1 cellular context compared by ENCODE assay signal in the genomic region with DNA sequence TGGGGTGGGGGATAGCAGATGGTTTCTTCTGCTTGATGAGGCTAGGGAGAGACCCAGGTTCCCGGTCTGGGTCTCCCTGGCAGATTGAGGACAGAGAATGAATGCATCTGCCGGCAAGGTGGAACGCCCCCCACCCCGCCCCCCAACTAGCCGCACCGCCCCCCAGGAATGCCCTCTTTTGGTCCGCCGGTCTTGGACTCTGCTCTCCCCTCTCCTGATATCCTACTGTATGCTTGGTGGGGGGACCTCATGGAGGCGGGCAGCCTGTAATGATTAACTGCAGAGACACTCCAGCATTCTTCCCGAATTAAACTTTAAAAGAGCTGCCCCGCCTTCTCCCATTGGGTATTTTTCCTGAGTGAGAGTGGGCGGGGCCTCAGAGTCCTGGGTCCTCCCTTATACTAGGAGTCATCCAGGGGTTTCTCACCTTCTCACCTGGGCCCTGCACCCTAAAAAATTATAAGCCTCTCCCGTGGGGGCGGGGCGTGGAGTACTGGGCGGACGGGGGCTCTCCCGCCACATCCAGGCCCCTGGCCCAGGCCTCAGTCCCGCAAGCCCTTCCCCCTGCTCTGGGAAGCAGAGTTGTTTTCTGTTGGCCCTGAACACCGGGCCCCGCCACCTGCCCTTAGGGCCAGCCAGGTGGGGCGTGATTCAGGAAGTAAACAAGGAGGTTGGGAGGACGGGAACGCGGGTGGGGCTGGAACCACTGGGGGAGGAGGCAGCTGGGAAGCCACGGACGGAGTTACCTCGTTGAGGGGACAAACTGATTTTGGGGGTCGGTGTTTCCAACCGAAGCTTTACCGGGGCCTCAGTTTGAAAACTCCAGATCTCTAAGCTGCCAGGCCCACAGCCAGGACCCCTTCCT.
A peak's percentile ranks its signal among the peaks of the same experiment; 100 is the strongest.
TF ChIP-seq lines count a peak whose summit lies in the region.

No MANE protein-coding gene starts in this region.

TF ChIP-seq in HepG2, 621 proteins besides CTCF, POLR2A, EP300 and RAD21 (continues in another document):
- TF ChIP-seq NR2F6 (IDR thresholded peaks at IDR 0.05) (no peak; the same call in 1 of the 2 replicates), NR2F6 (CRISPR knock-in tag; IDR thresholded peaks at IDR 0.05) (peak; percentile 77; the same call in 1 of the 2 replicates), ZNF557 (CRISPR knock-in tag; IDR thresholded peaks at IDR 0.05) (peak; percentile 87; the same call in 1 of the 2 replicates), ELF1 (CRISPR knock-in tag; IDR thresholded peaks at IDR 0.05) (peak; percentile 89), YEATS4 (CRISPR knock-in tag; IDR thresholded peaks at IDR 0.05; ENCODE audit: borderline replicate concordance) (no peak; the same call in 1 of the 2 replicates), SMARCC2 (IDR thresholded peaks at IDR 0.05) (no peak), CEBPB (IDR thresholded peaks at IDR 0.05; ENCODE audit: borderline replicate concordance, low read depth, low read length) (no peak), KLF6 (CRISPR knock-in tag; IDR thresholded peaks at IDR 0.05) (0 out of 2 replicates have a peak, but pooled peaks have one; percentile 58), RARG (CRISPR knock-in tag; IDR thresholded peaks at IDR 0.05; ENCODE audit: low read depth) (no peak), ZNF383 (CRISPR knock-in tag; IDR thresholded peaks at IDR 0.05; ENCODE audit: borderline replicate concordance) (peak; percentile 88; the same call in 1 of the 2 replicates), HNF4A (CRISPR knock-in tag; IDR thresholded peaks at IDR 0.05) (peak; percentile 72), BRD4 (CRISPR knock-in tag; IDR thresholded peaks at IDR 0.05) (peak; percentile 87), ZNF777 (CRISPR knock-in tag; IDR thresholded peaks at IDR 0.05) (no peak; the same call in 1 of the 2 replicates), TAF1 (CRISPR knock-in tag; IDR thresholded peaks at IDR 0.05) (peak; percentile 72), ZBTB42 (CRISPR knock-in tag; IDR thresholded peaks at IDR 0.05) (0 out of 2 replicates have a peak, but pooled peaks have one; percentile 45), CHCHD3 (CRISPR knock-in tag; IDR thresholded peaks at IDR 0.05) (0 out of 2 replicates have a peak, but pooled peaks have one; percentile 6), ZNF782 (CRISPR knock-in tag; IDR thresholded peaks at IDR 0.05; ENCODE audit: borderline replicate concordance) (0 out of 2 replicates have a peak, but pooled peaks have one; percentile 21), ZNF30 (CRISPR knock-in tag; IDR thresholded peaks at IDR 0.05) (no peak), KLF12 (CRISPR knock-in tag; IDR thresholded peaks at IDR 0.05; ENCODE audit: borderline replicate concordance) (peak; percentile 65), ZNF563 (CRISPR knock-in tag; IDR thresholded peaks at IDR 0.05) (peak; percentile 79; the same call in 1 of the 2 replicates), JUNB (CRISPR knock-in tag; IDR thresholded peaks at IDR 0.05; ENCODE audit: borderline replicate concordance) (no peak)
- TF ChIP-seq, protein P1, sequence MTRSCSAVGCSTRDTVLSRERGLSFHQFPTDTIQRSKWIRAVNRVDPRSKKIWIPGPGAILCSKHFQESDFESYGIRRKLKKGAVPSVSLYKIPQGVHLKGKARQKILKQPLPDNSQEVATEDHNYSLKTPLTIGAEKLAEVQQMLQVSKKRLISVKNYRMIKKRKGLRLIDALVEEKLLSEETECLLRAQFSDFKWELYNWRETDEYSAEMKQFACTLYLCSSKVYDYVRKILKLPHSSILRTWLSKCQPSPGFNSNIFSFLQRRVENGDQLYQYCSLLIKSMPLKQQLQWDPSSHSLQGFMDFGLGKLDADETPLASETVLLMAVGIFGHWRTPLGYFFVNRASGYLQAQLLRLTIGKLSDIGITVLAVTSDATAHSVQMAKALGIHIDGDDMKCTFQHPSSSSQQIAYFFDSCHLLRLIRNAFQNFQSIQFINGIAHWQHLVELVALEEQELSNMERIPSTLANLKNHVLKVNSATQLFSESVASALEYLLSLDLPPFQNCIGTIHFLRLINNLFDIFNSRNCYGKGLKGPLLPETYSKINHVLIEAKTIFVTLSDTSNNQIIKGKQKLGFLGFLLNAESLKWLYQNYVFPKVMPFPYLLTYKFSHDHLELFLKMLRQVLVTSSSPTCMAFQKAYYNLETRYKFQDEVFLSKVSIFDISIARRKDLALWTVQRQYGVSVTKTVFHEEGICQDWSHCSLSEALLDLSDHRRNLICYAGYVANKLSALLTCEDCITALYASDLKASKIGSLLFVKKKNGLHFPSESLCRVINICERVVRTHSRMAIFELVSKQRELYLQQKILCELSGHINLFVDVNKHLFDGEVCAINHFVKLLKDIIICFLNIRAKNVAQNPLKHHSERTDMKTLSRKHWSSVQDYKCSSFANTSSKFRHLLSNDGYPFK (CRISPR knock-in tag; IDR thresholded peaks at IDR 0.05; ENCODE audit: borderline replicate concordance), result peak; percentile 55; the same call in 1 of the 2 replicates
- TF ChIP-seq, protein P2, sequence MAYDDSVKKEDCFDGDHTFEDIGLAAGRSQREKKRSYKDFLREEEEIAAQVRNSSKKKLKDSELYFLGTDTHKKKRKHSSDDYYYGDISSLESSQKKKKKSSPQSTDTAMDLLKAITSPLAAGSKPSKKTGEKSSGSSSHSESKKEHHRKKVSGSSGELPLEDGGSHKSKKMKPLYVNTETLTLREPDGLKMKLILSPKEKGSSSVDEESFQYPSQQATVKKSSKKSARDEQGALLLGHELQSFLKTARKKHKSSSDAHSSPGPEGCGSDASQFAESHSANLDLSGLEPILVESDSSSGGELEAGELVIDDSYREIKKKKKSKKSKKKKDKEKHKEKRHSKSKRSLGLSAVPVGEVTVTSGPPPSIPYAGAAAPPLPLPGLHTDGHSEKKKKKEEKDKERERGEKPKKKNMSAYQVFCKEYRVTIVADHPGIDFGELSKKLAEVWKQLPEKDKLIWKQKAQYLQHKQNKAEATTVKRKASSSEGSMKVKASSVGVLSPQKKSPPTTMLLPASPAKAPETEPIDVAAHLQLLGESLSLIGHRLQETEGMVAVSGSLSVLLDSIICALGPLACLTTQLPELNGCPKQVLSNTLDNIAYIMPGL (CRISPR knock-in tag; IDR thresholded peaks at IDR 0.05; ENCODE audit: borderline replicate concordance in 1 of 2, low read depth in 1 of 2), result peak; percentile 10 to 76; a peak in 3 of 4 replicates
- TF ChIP-seq, protein P3, sequence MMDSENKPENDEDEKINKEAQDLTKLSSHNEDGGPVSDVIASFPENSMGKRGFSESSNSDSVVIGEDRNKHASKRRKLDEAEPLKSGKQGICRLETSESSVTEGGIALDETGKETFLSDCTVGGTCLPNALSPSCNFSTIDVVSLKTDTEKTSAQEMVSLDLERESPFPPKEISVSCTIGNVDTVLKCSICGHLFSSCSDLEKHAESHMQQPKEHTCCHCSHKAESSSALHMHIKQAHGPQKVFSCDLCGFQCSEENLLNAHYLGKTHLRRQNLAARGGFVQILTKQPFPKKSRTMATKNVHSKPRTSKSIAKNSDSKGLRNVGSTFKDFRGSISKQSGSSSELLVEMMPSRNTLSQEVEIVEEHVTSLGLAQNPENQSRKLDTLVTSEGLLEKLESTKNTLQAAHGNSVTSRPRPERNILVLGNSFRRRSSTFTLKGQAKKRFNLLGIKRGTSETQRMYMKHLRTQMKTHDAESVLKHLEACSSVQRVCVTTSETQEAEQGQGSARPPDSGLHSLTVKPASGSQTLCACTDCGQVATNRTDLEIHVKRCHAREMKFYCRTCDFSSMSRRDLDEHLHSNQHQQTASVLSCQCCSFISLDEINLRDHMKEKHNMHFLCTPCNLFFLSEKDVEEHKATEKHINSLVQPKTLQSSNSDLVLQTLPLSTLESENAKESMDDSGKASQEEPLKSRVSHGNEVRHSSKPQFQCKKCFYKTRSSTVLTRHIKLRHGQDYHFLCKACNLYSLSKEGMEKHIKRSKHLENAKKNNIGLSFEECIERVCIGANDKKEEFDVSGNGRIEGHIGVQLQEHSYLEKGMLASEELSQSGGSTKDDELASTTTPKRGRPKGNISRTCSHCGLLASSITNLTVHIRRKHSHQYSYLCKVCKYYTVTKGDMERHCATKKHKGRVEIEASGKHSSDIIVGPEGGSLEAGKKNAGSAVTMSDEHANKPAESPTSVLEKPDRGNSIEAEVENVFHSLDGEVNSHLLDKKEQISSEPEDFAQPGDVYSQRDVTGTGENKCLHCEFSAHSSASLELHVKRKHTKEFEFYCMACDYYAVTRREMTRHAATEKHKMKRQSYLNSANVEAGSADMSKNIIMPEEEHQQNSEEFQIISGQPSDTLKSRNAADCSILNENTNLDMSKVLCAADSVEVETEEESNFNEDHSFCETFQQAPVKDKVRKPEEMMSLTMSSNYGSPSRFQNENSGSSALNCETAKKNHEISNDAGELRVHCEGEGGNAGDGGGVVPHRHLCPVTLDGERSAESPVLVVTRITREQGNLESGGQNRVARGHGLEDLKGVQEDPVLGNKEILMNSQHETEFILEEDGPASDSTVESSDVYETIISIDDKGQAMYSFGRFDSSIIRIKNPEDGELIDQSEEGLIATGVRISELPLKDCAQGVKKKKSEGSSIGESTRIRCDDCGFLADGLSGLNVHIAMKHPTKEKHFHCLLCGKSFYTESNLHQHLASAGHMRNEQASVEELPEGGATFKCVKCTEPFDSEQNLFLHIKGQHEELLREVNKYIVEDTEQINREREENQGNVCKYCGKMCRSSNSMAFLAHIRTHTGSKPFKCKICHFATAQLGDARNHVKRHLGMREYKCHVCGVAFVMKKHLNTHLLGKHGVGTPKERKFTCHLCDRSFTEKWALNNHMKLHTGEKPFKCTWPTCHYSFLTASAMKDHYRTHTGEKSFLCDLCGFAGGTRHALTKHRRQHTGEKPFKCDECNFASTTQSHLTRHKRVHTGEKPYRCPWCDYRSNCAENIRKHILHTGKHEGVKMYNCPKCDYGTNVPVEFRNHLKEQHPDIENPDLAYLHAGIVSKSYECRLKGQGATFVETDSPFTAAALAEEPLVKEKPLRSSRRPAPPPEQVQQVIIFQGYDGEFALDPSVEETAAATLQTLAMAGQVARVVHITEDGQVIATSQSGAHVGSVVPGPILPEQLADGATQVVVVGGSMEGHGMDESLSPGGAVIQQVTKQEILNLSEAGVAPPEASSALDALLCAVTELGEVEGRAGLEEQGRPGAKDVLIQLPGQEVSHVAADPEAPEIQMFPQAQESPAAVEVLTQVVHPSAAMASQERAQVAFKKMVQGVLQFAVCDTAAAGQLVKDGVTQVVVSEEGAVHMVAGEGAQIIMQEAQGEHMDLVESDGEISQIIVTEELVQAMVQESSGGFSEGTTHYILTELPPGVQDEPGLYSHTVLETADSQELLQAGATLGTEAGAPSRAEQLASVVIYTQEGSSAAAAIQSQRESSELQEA (CRISPR knock-in tag; IDR thresholded peaks at IDR 0.05; ENCODE audit: not compliant biosample characterization), result peak; percentile 71
- TF ChIP-seq, protein P4, sequence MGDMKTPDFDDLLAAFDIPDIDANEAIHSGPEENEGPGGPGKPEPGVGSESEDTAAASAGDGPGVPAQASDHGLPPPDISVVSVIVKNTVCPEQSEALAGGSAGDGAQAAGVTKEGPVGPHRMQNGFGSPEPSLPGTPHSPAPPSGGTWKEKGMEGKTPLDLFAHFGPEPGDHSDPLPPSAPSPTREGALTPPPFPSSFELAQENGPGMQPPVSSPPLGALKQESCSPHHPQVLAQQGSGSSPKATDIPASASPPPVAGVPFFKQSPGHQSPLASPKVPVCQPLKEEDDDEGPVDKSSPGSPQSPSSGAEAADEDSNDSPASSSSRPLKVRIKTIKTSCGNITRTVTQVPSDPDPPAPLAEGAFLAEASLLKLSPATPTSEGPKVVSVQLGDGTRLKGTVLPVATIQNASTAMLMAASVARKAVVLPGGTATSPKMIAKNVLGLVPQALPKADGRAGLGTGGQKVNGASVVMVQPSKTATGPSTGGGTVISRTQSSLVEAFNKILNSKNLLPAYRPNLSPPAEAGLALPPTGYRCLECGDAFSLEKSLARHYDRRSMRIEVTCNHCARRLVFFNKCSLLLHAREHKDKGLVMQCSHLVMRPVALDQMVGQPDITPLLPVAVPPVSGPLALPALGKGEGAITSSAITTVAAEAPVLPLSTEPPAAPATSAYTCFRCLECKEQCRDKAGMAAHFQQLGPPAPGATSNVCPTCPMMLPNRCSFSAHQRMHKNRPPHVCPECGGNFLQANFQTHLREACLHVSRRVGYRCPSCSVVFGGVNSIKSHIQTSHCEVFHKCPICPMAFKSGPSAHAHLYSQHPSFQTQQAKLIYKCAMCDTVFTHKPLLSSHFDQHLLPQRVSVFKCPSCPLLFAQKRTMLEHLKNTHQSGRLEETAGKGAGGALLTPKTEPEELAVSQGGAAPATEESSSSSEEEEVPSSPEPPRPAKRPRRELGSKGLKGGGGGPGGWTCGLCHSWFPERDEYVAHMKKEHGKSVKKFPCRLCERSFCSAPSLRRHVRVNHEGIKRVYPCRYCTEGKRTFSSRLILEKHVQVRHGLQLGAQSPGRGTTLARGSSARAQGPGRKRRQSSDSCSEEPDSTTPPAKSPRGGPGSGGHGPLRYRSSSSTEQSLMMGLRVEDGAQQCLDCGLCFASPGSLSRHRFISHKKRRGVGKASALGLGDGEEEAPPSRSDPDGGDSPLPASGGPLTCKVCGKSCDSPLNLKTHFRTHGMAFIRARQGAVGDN (CRISPR knock-in tag; IDR thresholded peaks at IDR 0.05), result peak; percentile 87
- TF ChIP-seq, protein P5, sequence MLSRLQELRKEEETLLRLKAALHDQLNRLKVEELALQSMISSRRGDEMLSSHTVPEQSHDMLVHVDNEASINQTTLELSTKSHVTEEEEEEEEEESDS (CRISPR knock-in tag; IDR thresholded peaks at IDR 0.05; ENCODE audit: borderline replicate concordance), result no peak
- TF ChIP-seq, protein P6, sequence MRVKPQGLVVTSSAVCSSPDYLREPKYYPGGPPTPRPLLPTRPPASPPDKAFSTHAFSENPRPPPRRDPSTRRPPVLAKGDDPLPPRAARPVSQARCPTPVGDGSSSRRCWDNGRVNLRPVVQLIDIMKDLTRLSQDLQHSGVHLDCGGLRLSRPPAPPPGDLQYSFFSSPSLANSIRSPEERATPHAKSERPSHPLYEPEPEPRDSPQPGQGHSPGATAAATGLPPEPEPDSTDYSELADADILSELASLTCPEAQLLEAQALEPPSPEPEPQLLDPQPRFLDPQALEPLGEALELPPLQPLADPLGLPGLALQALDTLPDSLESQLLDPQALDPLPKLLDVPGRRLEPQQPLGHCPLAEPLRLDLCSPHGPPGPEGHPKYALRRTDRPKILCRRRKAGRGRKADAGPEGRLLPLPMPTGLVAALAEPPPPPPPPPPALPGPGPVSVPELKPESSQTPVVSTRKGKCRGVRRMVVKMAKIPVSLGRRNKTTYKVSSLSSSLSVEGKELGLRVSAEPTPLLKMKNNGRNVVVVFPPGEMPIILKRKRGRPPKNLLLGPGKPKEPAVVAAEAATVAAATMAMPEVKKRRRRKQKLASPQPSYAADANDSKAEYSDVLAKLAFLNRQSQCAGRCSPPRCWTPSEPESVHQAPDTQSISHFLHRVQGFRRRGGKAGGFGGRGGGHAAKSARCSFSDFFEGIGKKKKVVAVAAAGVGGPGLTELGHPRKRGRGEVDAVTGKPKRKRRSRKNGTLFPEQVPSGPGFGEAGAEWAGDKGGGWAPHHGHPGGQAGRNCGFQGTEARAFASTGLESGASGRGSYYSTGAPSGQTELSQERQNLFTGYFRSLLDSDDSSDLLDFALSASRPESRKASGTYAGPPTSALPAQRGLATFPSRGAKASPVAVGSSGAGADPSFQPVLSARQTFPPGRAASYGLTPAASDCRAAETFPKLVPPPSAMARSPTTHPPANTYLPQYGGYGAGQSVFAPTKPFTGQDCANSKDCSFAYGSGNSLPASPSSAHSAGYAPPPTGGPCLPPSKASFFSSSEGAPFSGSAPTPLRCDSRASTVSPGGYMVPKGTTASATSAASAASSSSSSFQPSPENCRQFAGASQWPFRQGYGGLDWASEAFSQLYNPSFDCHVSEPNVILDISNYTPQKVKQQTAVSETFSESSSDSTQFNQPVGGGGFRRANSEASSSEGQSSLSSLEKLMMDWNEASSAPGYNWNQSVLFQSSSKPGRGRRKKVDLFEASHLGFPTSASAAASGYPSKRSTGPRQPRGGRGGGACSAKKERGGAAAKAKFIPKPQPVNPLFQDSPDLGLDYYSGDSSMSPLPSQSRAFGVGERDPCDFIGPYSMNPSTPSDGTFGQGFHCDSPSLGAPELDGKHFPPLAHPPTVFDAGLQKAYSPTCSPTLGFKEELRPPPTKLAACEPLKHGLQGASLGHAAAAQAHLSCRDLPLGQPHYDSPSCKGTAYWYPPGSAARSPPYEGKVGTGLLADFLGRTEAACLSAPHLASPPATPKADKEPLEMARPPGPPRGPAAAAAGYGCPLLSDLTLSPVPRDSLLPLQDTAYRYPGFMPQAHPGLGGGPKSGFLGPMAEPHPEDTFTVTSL (CRISPR knock-in tag; IDR thresholded peaks at IDR 0.05; ENCODE audit: borderline replicate concordance), result peak; percentile 64; the same call in 1 of the 2 replicates
